Comparison of ENCODE assay signal across 8 cellular contexts in the genomic region with DNA sequence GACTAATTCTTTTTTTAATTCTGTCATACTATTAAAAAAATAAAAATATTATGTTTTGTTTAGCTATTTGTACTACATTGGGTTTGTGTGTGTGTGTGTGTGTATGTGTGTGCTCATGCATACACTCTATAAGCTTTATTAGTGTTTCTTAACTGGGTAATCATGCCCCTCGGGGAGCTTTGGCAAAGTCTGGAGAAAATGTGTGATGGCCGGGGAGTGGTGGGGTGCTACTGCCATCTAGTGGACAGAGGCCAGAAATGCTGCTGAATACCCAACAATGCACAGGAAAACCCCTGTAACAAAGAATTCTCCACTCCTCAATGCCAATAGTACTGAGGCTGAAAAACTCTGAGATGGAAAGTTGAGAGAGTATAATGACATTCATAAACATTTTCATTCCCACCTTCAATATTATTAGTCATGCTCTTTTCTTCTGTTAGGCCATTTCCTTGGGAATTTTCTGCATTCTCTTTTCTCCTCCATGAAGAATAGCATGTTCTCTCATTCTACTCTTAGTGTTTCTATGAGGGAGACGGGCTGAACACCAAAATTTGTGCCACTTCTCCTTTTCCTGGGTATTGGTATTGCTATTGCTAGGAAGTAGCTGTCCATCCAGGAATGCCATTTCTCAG.
DNase-seq lines count a peak whose midpoint lies in the region; ATAC-seq, FAIRE-seq and TF ChIP-seq lines count a peak whose summit lies in the region.

No MANE protein-coding gene starts in this region.

- H2AK5ac ChIP-seq in H1 (ENCODE audit: low read depth, low read length): no peak overlapping the region

- H3K4me3 Mint-ChIP-seq in activated CD8-positive, alpha-beta T cell treated with anti-CD3 and anti-CD28 coated beads, Interleukin-2, amount 10 ng/mL, durations not matched to agents 7 days and 5 days: no peak overlapping the region
- no peak overlapping the region for H3K4me3 Mint-ChIP-seq in mesothelial cell of epicardium

- H3K56ac ChIP-seq in H1 (replicated peaks; ENCODE audit: insufficient read length, low read depth, low read length): no peak overlapping the region

- no peak for TF ChIP-seq EP300 in H1 (IDR thresholded peaks at IDR 0.05; ENCODE audit: borderline replicate concordance in 1 of 2, low read depth in 2 of 2, low read length in 2 of 2)

- no peak overlapping the region for H2BK15ac ChIP-seq in H1 (ENCODE audit: low read length)

- no peak overlapping the region for H4K8ac ChIP-seq in H1 (ENCODE audit: extremely low read depth, insufficient read depth, low read length)

- peak in 12 of 14 donors; percentile 3 to 62 (median 36) for DNase-seq in C1 segment of cervical spinal cord (lab: John Stamatoyannopoulos, UW)
- peak; percentile 52 for DNase-seq in NCI-H748 treated with DMSO at 0.1 percent for 48 hours (lab: John Stamatoyannopoulos, UW)
- peak; percentile 71 for DNase-seq in activated CD8-positive, alpha-beta T cell treated with anti-CD3 and anti-CD28 coated beads, Interleukin-2, amount 10 ng/mL, durations not matched to agents 7 days and 5 days
- peak; percentile 25 to 81 for DNase-seq in H1 (ENCODE audit: low read depth in 1 of 2, low spot score in 2 of 2)
- DNase-seq in mesothelial cell of epicardium (ENCODE audit: low spot score in 2 of 2, unreplicated experiment in 2 of 2): peak; percentile 38 to 76
- peak; percentile 20 to 37 for DNase-seq in stimulated activated CD8-positive, alpha-beta memory T cell treated with anti-CD3 and anti-CD28 coated beads, Interleukin-2, amount 100 ng/mL, for 48 hours (ENCODE audit: low read depth in 2 of 2)

- H3K36me3 Mint-ChIP-seq in activated CD8-positive, alpha-beta T cell treated with anti-CD3 and anti-CD28 coated beads, Interleukin-2, amount 10 ng/mL, durations not matched to agents 7 days and 5 days (ENCODE audit: low read depth): no peaks in the 10 kb centered on the region
- H3K36me3 Mint-ChIP-seq in mesothelial cell of epicardium: peaks cover 32% of the 10 kb centered on the region

- POLR2A ChIA-PET in activated CD8-positive, alpha-beta T cell treated with anti-CD3 and anti-CD28 coated beads, Interleukin-2, amount 10 ng/mL, durations not matched to agents 7 days and 5 days (lab: Charles Lee): interaction anchor here (0.7 kb wide), 1 partner anchor 210 kb away, joined by 3 read pairs; no protein-coding TSS in a partner anchor
- POLR2A ChIA-PET in H1 (lab: Charles Lee; ENCODE audit: partially characterized antibody): interaction anchor here (1.2 kb wide), 1 partner anchor 191 kb away, joined by 3 read pairs; no protein-coding TSS in a partner anchor

- ATAC-seq in GM19025 (IDR thresholded peaks at IDR 0.05; ENCODE audit: low read depth, unreplicated experiment) (peak; percentile 67), HG03342 (IDR thresholded peaks at IDR 0.05; ENCODE audit: unreplicated experiment) (peak; percentile 93)
- ATAC-seq in activated CD8-positive, alpha-beta T cell treated with anti-CD3 and anti-CD28 coated beads, Interleukin-2, amount 10 ng/mL, durations not matched to agents 7 days and 5 days: peak; percentile 53

- peaks cover 14% of the 10 kb centered on the region for H3K27me3 Mint-ChIP-seq in activated CD8-positive, alpha-beta T cell treated with anti-CD3 and anti-CD28 coated beads, Interleukin-2, amount 10 ng/mL, durations not matched to agents 7 days and 5 days (ENCODE audit: low read depth)
- H3K27me3 Mint-ChIP-seq in mesothelial cell of epicardium (ENCODE audit: low read depth): no peaks in the 10 kb centered on the region

- no peaks in the 10 kb centered on the region for H3K79me1 ChIP-seq in H1 (ENCODE audit: low read depth, low read length)

- H2BK120ac ChIP-seq in H1 (replicated peaks; ENCODE audit: low read depth, low read length): no peak overlapping the region

- no peak overlapping the region for H3K27ac Mint-ChIP-seq in activated CD8-positive, alpha-beta T cell treated with anti-CD3 and anti-CD28 coated beads, Interleukin-2, amount 10 ng/mL, durations not matched to agents 7 days and 5 days
- no peak overlapping the region for H3K27ac Mint-ChIP-seq in mesothelial cell of epicardium

- no peaks in the 10 kb centered on the region for H3K9me3 Mint-ChIP-seq in activated CD8-positive, alpha-beta T cell treated with anti-CD3 and anti-CD28 coated beads, Interleukin-2, amount 10 ng/mL, durations not matched to agents 7 days and 5 days (ENCODE audit: insufficient read depth)
- peaks cover 23% of the 10 kb centered on the region for H3K9me3 Mint-ChIP-seq in mesothelial cell of epicardium

- H3K23ac ChIP-seq in H1 (ENCODE audit: insufficient read length): no peak overlapping the region

- TF ChIP-seq POLR2A in H1 (IDR thresholded peaks at IDR 0.05; ENCODE audit: control extremely low read depth in 1 of 2, low read depth in 2 of 2, low read length in 2 of 2): no peak

- H4K5ac ChIP-seq in H1 (ENCODE audit: insufficient read length, low read depth, low read length): no peak overlapping the region

- peaks cover 4 to 6% of the 10 kb centered on the region in 2 experiments; a peak in 2 of 4 replicates for H3K9me3 ChIP-seq in H1 (ENCODE audit: insufficient read depth in 2 of 2, low read depth in 1 of 2, low read length in 1 of 2)

- H3K4me1 ChIP-seq in H1 (replicated peaks in 1 of 4; ENCODE audit: control insufficient read depth in 3 of 4, insufficient read depth in 4 of 4, low read length in 3 of 4): no peaks in the 10 kb centered on the region

- no peaks in the 10 kb centered on the region for H4K20me1 ChIP-seq in H1 (replicated peaks in 1 of 2; ENCODE audit: control insufficient read depth in 1 of 2, insufficient read depth in 2 of 2, low read length in 2 of 2)

- no peak overlapping the region for H3K18ac ChIP-seq in H1 (ENCODE audit: extremely low read depth, low read length)

- H2BK5ac ChIP-seq in H1 (ENCODE audit: low read depth, low read length): no peak overlapping the region

- no peaks in the 10 kb centered on the region for H3K23me2 ChIP-seq in H1 (ENCODE audit: low read depth, low read length)

- H3K4me1 Mint-ChIP-seq in activated CD8-positive, alpha-beta T cell treated with anti-CD3 and anti-CD28 coated beads, Interleukin-2, amount 10 ng/mL, durations not matched to agents 7 days and 5 days (ENCODE audit: low read depth): no peaks in the 10 kb centered on the region
- H3K4me1 Mint-ChIP-seq in mesothelial cell of epicardium: peaks cover 3% of the 10 kb centered on the region

- no peaks in the 10 kb centered on the region for H3K27me3 ChIP-seq in H1 (replicated peaks in 1 of 4; ENCODE audit: control insufficient read depth in 3 of 4, extremely low read depth in 1 of 4, insufficient read depth in 3 of 4, low read length in 3 of 4)

- H4K91ac ChIP-seq in H1 (replicated peaks; ENCODE audit: insufficient read length, low read length): no peak overlapping the region

- TF ChIP-seq CTCF in H1 (IDR thresholded peaks at IDR 0.05; ENCODE audit: control extremely low read depth in 1 of 3, insufficient read depth in 1 of 3, low read depth in 1 of 3, low read length in 3 of 3) (peak; percentile 82 to 87 (median 87)), mesothelial cell of epicardium (IDR thresholded peaks at IDR 0.05; ENCODE audit: unreplicated experiment) (peak; percentile 92)

- H2BK20ac ChIP-seq in H1 (ENCODE audit: low read length): no peak overlapping the region

- no peak overlapping the region for H3K4ac ChIP-seq in H1 (replicated peaks; ENCODE audit: insufficient read length, low read depth, low read length)

- H3K9ac ChIP-seq in H1 (replicated peaks in 1 of 4; ENCODE audit: extremely low read depth in 1 of 4, low read depth in 3 of 4, low read length in 3 of 4): no peak overlapping the region

- 55% methylated on average over 3 of the region's 3 CpGs; no CpG with 5 or more reads in 1 of the 2 experiments for WGBS in H1 (ENCODE audit: extremely low coverage in 1 of 2, insufficient coverage in 1 of 2, insufficient read length in 1 of 2, insufficient replicate concordance in 2 of 2, low coverage in 1 of 2, low lambda C conversion rate in 2 of 2, missing lambda C conversion rate in 1 of 2), 2 experiments

- CTCF ChIA-PET in activated CD8-positive, alpha-beta T cell treated with anti-CD3 and anti-CD28 coated beads, Interleukin-2, amount 10 ng/mL, durations not matched to agents 7 days and 5 days (lab: Charles Lee): interaction anchor here (0.6 to 4.5 kb wide), 29 partner anchors 10 to 644 kb away, joined by 3 to 118 read pairs (median 3); a partner anchor contains a TSS
- CTCF ChIA-PET in H1 (lab: Charles Lee; ENCODE audit: partially characterized antibody): interaction anchor here (0.6 to 8.4 kb wide), 62 partner anchors 9 to 1273 kb away, joined by 3 to 142 read pairs (median 4); a partner anchor contains a TSS

- H3K4me3 ChIP-seq in H1 (ENCODE audit: extremely low read depth in 1 of 4, insufficient read depth in 2 of 4, low read depth in 3 of 4, low read length in 4 of 4): no peak overlapping the region

- no peak overlapping the region for H3K27ac ChIP-seq in H1 (ENCODE audit: low read depth, low read length)

- no peak overlapping the region for H3K4me2 ChIP-seq in H1 (ENCODE audit: insufficient read depth in 1 of 2, low read depth in 2 of 2, low read length in 2 of 2)

- no peaks in the 10 kb centered on the region for H3K79me2 ChIP-seq in H1 (ENCODE audit: control insufficient read depth in 1 of 2, insufficient read depth in 2 of 2, low read length in 2 of 2)

- no peak overlapping the region for H2AFZ ChIP-seq in H1 (ENCODE audit: low read length)

- H3K36me3 ChIP-seq in H1 (ENCODE audit: control insufficient read depth in 2 of 4, insufficient read depth in 4 of 4, low read length in 3 of 4): no peaks in the 10 kb centered on the region

- no peak overlapping the region for H2BK12ac ChIP-seq in H1 (ENCODE audit: low read depth, low read length)

- H3K14ac ChIP-seq in H1 (ENCODE audit: insufficient read length): no peak overlapping the region

- peak; percentile 98 to 99 for TF ChIP-seq RAD21 in H1 (IDR thresholded peaks at IDR 0.05 in 1 of 2, conservative IDR thresholded peaks at IDR 0.05 in 1 of 2; ENCODE audit: low read depth in 2 of 2, low read length in 2 of 2)

- peak; percentile 94 for FAIRE-seq in H1 (lab: Jason Lieb, UNC)

TF ChIP-seq in H1, 55 proteins besides CTCF, POLR2A, EP300 and RAD21:
- no peak for TF ChIP-seq YY1 (IDR thresholded peaks at IDR 0.05; ENCODE audit: low read depth, low read length)
- 0 out of 4 replicates have a peak, but pooled peaks of 1 of the 2 experiments have one; percentile 26 for TF ChIP-seq SIN3A (conservative IDR thresholded peaks at IDR 0.05 in 1 of 2, IDR thresholded peaks at IDR 0.05 in 1 of 2; ENCODE audit: low read depth in 1 of 2, low read length in 2 of 2)
